Comparison of ENCODE assay signal across 14 cellular contexts in the genomic region with DNA sequence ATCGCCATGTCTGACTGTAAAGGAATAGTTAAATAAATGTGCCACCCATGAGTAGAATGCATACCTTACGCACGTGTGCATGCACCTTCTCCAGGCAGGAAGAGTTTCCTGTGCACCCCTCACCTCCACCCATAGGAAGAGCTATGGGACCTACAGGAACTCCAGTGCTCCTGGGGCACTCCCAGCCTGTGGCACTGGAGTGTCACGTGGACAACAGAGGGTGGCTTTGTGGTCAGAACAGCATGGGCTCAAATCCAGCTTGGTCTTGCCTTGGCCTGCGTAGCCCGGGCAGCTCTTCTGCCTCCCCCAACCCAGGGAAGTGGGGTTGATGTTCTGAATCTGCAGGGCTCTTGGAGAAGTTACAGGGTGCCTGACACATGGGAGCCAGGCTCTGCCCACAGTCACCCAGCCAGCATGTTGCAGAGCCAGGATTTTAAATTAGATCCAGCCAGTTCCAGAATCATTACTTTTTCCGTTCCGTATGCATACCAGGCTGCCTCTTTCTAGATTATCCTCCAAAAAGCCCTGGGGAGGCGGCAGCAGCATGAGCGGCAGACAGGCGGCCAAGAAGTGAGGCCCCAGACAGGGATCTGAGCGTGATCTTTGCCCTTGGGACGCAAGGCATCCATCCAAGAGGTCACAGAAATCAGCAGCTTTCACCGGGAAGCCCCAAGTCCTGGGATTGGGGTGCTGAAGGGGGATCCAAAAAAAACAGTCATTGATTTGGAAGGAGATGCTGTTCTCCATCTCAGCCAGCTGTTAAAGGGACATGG.
DNase-seq lines count a peak whose midpoint lies in the region; ATAC-seq, FAIRE-seq and TF ChIP-seq lines count a peak whose summit lies in the region.
"Had no signal": no experiment of that assay in that cellular context is flagged by ENCODE, and none has a peak within 500 bp of the region (broad histone marks: within the 10 kb centered on the region; RNA-seq: fewer than 3 reads in every experiment).

No MANE protein-coding gene starts in this region.

- H3K4me3 ChIP-seq in cardiac fibroblast (replicated peaks in 1 of 2; ENCODE audit: low read depth in 2 of 2, low read length in 2 of 2) (no peak overlapping the region), left lung (no peak overlapping the region), thoracic aorta (peak overlapping the region; percentile 18)
- H3K4me3 ChIP-seq: SJSA1 had no signal

- H3K27ac ChIP-seq in left lung (peak overlapping the region in 1 of 2 donors; percentile 89), thoracic aorta (peak overlapping the region; percentile 59 to 75)
- H3K27ac ChIP-seq: SJSA1 had no signal

- DNase-seq in HK-2 (ENCODE audit: unreplicated experiment) = peak; percentile 9
- DNase-seq in cardiac fibroblast (ENCODE audit: low read depth in 2 of 2) = peak; percentile 27 to 78
- peak; percentile 62 to 75 for DNase-seq in left lung
- DNase-seq in thoracic aorta (ENCODE audit: low spot score) = no peak
- DNase-seq in NCI-H69 (lab: John Stamatoyannopoulos, UW) = no peak
- DNase-seq in OCI-M2 (lab: John Stamatoyannopoulos, UW; ENCODE audit: unreplicated experiment) = no peak
- DNase-seq in GM12892 (ENCODE audit: insufficient read length) = no peak
- DNase-seq: activated CD4-positive, alpha-beta T cell treated with anti-CD3 and anti-CD28 coated beads, Interleukin-2, amount 10 ng/mL, durations not matched to agents 24 days and 14 days; activated naive CD8-positive, alpha-beta T cell treated with anti-CD3 and anti-CD28 coated beads, Interleukin-2, amount 10 ng/mL, durations not matched to agents 7 days and 5 days; NCI-H187; stimulated activated CD4-positive, alpha-beta T cell treated with anti-CD3 and anti-CD28 coated beads, Interleukin-2, amount 100 ng/mL, for 48 hours; trophoblast cell had no signal

- no peak for TF ChIP-seq POLR2A in GM12892 (IDR thresholded peaks at IDR 0.05; ENCODE audit: low read depth, low read length)

- FAIRE-seq in GM12892 (lab: Jason Lieb, UNC) = no peak

- intact Hi-C loops in left lung (cut with DNase I) = no loop called here

- no peaks in the 10 kb centered on the region for H3K27me3 ChIP-seq in left lung
- no peaks in the 10 kb centered on the region for H3K27me3 ChIP-seq in thoracic aorta (replicated peaks; ENCODE audit: insufficient read depth)
- H3K27me3 ChIP-seq: SJSA1 had no signal

- ATAC-seq in left lung (peak; percentile 71), thoracic aorta (ENCODE audit: insufficient number of reproducible peaks, low FRiP score, low read depth) (peak; percentile 74), GM19467 (IDR thresholded peaks at IDR 0.05; ENCODE audit: unreplicated experiment) (no peak)

- TF ChIP-seq CTCF in cardiac fibroblast (IDR thresholded peaks at IDR 0.05; ENCODE audit: low read depth, low read length) = no peak
- TF ChIP-seq CTCF in left lung (IDR thresholded peaks at IDR 0.05) = no peak
- no peak for TF ChIP-seq CTCF in thoracic aorta (IDR thresholded peaks at IDR 0.05)

- H3K9me3 ChIP-seq in left lung (no peaks in the 10 kb centered on the region), thoracic aorta (no peaks in the 10 kb centered on the region)
- H3K9me3 ChIP-seq: SJSA1 had no signal

- H3K36me3 ChIP-seq in left lung = no peaks in the 10 kb centered on the region
- no peaks in the 10 kb centered on the region for H3K36me3 ChIP-seq in thoracic aorta
- H3K36me3 ChIP-seq: SJSA1 had no signal

- peaks cover 0 to 29% of the 10 kb centered on the region in 2 donors for H3K4me1 ChIP-seq in left lung
- peaks cover 18 to 25% of the 10 kb centered on the region in 2 donors for H3K4me1 ChIP-seq in thoracic aorta (ENCODE audit: control insufficient read depth in 1 of 2, low read depth in 2 of 2)

Comparison
In these comparisons a context has a peak if more than half of its experiments do, and no peak if none do; other contexts are left out.
1. DNase-seq: peak in HK-2 (single experiment), cardiac fibroblast (2 of 2) and left lung (2 of 2); none in thoracic aorta (single experiment), NCI-H69 (single experiment), OCI-M2 (single experiment) and GM12892 (single experiment).